27 cellular contexts compared by ENCODE assay signal in the genomic region with DNA sequence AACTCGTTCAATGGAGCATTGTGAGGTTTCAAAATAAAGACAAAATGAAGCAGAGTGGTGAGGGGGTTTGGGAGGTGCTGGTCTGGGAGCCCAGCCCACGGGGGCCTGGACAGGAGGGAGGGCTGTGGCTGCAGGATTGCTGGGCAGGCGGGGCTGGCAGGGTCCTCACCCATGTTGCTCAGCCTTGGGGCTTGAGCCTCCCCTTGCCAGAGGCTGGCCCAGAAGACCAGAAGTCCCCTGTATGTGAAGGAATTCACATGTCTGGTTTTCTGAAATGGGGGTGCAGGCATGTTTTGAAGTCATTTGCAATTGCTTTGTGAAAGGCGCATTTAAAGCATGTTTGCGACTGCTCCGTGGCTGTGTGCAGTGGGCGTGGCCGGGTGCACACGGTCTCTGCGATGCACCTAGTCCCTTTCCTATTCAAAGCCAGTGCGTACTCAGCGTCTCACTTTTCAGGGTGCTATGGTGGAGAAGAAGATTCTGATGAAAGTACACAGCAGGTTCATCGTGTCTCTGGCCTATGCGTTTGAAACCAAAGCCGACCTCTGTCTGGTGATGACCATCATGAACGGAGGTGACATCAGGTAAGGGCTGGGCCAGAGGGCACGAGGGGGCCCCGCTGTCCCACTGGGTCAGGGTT. TPM values are rescaled to one million over a fixed set of nuclear protein-coding genes. Genes with fewer than 3 reads are reported as not detected.
DNase-seq lines count a peak whose midpoint lies in the region; ATAC-seq and TF ChIP-seq lines count a peak whose summit lies in the region.
"Had no signal": no experiment of that assay in that cellular context is flagged by ENCODE, and none has a peak within 500 bp of the region (broad histone marks: within the 10 kb centered on the region; RNA-seq: fewer than 3 reads in every experiment).

No MANE protein-coding gene starts in this region.

- peaks cover 3% of the 10 kb centered on the region for H3K9me3 Mint-ChIP-seq in activated CD4-positive, alpha-beta T cell treated with anti-CD3 and anti-CD28 coated beads for 36 hours (ENCODE audit: low read depth)
- peaks cover 6% of the 10 kb centered on the region for H3K9me3 Mint-ChIP-seq in Calu3 (ENCODE audit: low read depth, unreplicated experiment)
- H3K9me3 Mint-ChIP-seq: activated T-helper 1 cell treated with anti-CD3 and anti-CD28 coated beads, Interleukin-12 subunit alpha, Interleukin-12 subunit beta, Interleukin-2, Interleukin-4 antibody, amounts not matched to agents 30 ng/mL and 10 ng/mL and 1 ng/mL, durations not matched to agents 14 hours and 24 hours and 36 hours; stimulated activated naive B cell treated with anti-CD40 and anti-IgM and Interleukin-4, amounts not matched to agents 10 μg/mL and 1 μg/mL and 100 μg/mL, for 72 hours had no signal

- peak; percentile 3 for DNase-seq in activated CD4-positive, alpha-beta T cell treated with anti-CD3 and anti-CD28 coated beads for 36 hours
- no peak for DNase-seq in activated CD4-positive, alpha-beta T cell treated with anti-CD3 and anti-CD28 coated beads, Interleukin-2, amount 50 U/mL, for 1 hour
- peak; percentile 31 for DNase-seq in H7
- peak in 2 of 3 donors; percentile 24 to 41 for DNase-seq in right cardiac atrium
- peak; percentile 50 for DNase-seq in sciatic nerve (ENCODE audit: low spot score)
- no peak for DNase-seq in activated gamma-delta T cell treated with Interleukin-2 at 50 U/mL for 16 hours
- no peak for DNase-seq in NCI-H446 treated with DMSO at 0.1 percent for 48 hours (lab: John Stamatoyannopoulos, UW)
- DNase-seq in Calu3 = no peak
- DNase-seq: 8988T; cortex of kidney; HFFc6; NCI-H1048; NCI-H187 treated with DMSO at 0.1 percent for 48 hours; small intestine; stimulated activated naive B cell treated with anti-CD40 and anti-IgM and Interleukin-4, amounts not matched to agents 10 μg/mL and 1 μg/mL and 100 μg/mL, for 72 hours; T-helper 9 cell had no signal

- H3K4me1 Mint-ChIP-seq in activated CD4-positive, alpha-beta T cell treated with anti-CD3 and anti-CD28 coated beads for 36 hours = peaks cover 3% of the 10 kb centered on the region
- no peaks in the 10 kb centered on the region for H3K4me1 Mint-ChIP-seq in Calu3 (ENCODE audit: low read depth, unreplicated experiment)

- H3K4me1 ChIP-seq in right cardiac atrium (ENCODE audit: control insufficient read depth, insufficient read depth, low read length) = no peaks in the 10 kb centered on the region
- H3K4me1 ChIP-seq: prostate gland had no signal

- H3K9me3 ChIP-seq in right cardiac atrium (ENCODE audit: control insufficient read depth, low read length) = no peaks in the 10 kb centered on the region
- H3K9me3 ChIP-seq: prostate gland, thoracic aorta had no signal

- no peaks in the 10 kb centered on the region for H3K27me3 ChIP-seq in H7 (ENCODE audit: control insufficient read depth, insufficient read depth, low read length)
- no peaks in the 10 kb centered on the region for H3K27me3 ChIP-seq in right cardiac atrium (ENCODE audit: control insufficient read depth, insufficient read depth)

- H3K36me3 Mint-ChIP-seq in activated CD4-positive, alpha-beta T cell treated with anti-CD3 and anti-CD28 coated beads for 36 hours (ENCODE audit: low read depth) = no peaks in the 10 kb centered on the region
- H3K36me3 Mint-ChIP-seq in Calu3 (ENCODE audit: insufficient read depth, unreplicated experiment) = no peaks in the 10 kb centered on the region
- H3K36me3 Mint-ChIP-seq: stimulated activated naive B cell treated with anti-CD40 and anti-IgM and Interleukin-4, amounts not matched to agents 10 μg/mL and 1 μg/mL and 100 μg/mL, for 72 hours had no signal

- no peak for ATAC-seq in activated CD4-positive, alpha-beta T cell treated with anti-CD3 and anti-CD28 coated beads for 36 hours
- ATAC-seq in right cardiac atrium (no peak), sciatic nerve (no peak)
- ATAC-seq: left colon; stimulated activated naive B cell treated with anti-CD40 and anti-IgM and Interleukin-4, amounts not matched to agents 10 μg/mL and 1 μg/mL and 100 μg/mL, for 72 hours had no signal

- POLR2A ChIA-PET in activated CD4-positive, alpha-beta T cell treated with anti-CD3 and anti-CD28 coated beads for 36 hours (lab: Charles Lee) = no interaction called here

- H3K27ac ChIP-seq in right cardiac atrium (ENCODE audit: low read length) = no peak overlapping the region
- H3K27ac ChIP-seq: prostate gland, thoracic aorta had no signal

- H3K4me3 ChIP-seq in H7 (ENCODE audit: insufficient read depth, low read depth, low read length) (no peak overlapping the region), right cardiac atrium (ENCODE audit: low read length) (no peak overlapping the region)
- H3K4me3 ChIP-seq: prostate gland, thoracic aorta had no signal

- CTCF ChIA-PET in activated CD4-positive, alpha-beta T cell treated with anti-CD3 and anti-CD28 coated beads for 36 hours (lab: Charles Lee) = no interaction called here
- CTCF ChIA-PET in Calu3 (lab: Charles Lee) = no interaction called here

- H3K36me3 ChIP-seq in H7 (replicated peaks; ENCODE audit: control insufficient read depth, insufficient read depth, low read length) = no peaks in the 10 kb centered on the region
- H3K36me3 ChIP-seq: prostate gland, thoracic aorta had no signal

- H3K4me3 Mint-ChIP-seq in activated CD4-positive, alpha-beta T cell treated with anti-CD3 and anti-CD28 coated beads for 36 hours = no peak overlapping the region
- no peak overlapping the region for H3K4me3 Mint-ChIP-seq in Calu3 (ENCODE audit: low read depth, unreplicated experiment)
- H3K4me3 Mint-ChIP-seq: activated T-helper 1 cell treated with anti-CD3 and anti-CD28 coated beads, Interleukin-12 subunit alpha, Interleukin-12 subunit beta, Interleukin-2, Interleukin-4 antibody, amounts not matched to agents 30 ng/mL and 10 ng/mL and 1 ng/mL, durations not matched to agents 14 hours and 24 hours and 36 hours; HFFc6; stimulated activated naive B cell treated with anti-CD40 and anti-IgM and Interleukin-4, amounts not matched to agents 10 μg/mL and 1 μg/mL and 100 μg/mL, for 72 hours had no signal

- intact Hi-C loops in activated CD4-positive, alpha-beta T cell treated with anti-CD3 and anti-CD28 coated beads for 36 hours (cut with DNase I, micrococcal nuclease) = no loop called here
- intact Hi-C loops in right cardiac atrium (cut with DNase I) (no loop called here), sciatic nerve (cut with DNase I) (no loop called here), Calu3 (cut with micrococcal nuclease; ENCODE audit: unreplicated experiment) (no loop called here)

- BruUV-seq in Calu3 (replicated peaks; lab: Mats Ljungman, UMichigan) = no TSS peak

- no peaks in the 10 kb centered on the region for H3K27me3 Mint-ChIP-seq in activated CD4-positive, alpha-beta T cell treated with anti-CD3 and anti-CD28 coated beads for 36 hours
- H3K27me3 Mint-ChIP-seq in Calu3 (ENCODE audit: unreplicated experiment) = peaks cover 12% of the 10 kb centered on the region

- 82% methylated on average over 18 of the region's 18 CpGs for WGBS in right cardiac atrium

- TF ChIP-seq CTCF in Calu3 (IDR thresholded peaks at IDR 0.05; ENCODE audit: unreplicated experiment) = no peak

- no peak overlapping the region for H3K27ac Mint-ChIP-seq in activated CD4-positive, alpha-beta T cell treated with anti-CD3 and anti-CD28 coated beads for 36 hours
- no peak overlapping the region for H3K27ac Mint-ChIP-seq in Calu3 (ENCODE audit: unreplicated experiment)
- H3K27ac Mint-ChIP-seq: activated T-helper 1 cell treated with anti-CD3 and anti-CD28 coated beads, Interleukin-12 subunit alpha, Interleukin-12 subunit beta, Interleukin-2, Interleukin-4 antibody, amounts not matched to agents 30 ng/mL and 10 ng/mL and 1 ng/mL, durations not matched to agents 14 hours and 24 hours and 36 hours; HFFc6; stimulated activated naive B cell treated with anti-CD40 and anti-IgM and Interleukin-4, amounts not matched to agents 10 μg/mL and 1 μg/mL and 100 μg/mL, for 72 hours had no signal

RNA-seq across cellular contexts. Expression of gene GRK1, which starts 2.3 kb away (rescaled TPM):
- under 1 TPM; 0.16 to 0.21 TPM for total RNA-seq in activated CD4-positive, alpha-beta T cell treated with anti-CD3 and anti-CD28 coated beads for 36 hours
- 0.14 and 0.33 TPM in 2 replicates for total RNA-seq in H7 (2014; rRNA removed; shearing (Covaris generic))
- total RNA-seq in right cardiac atrium = under 1 TPM in 2 of 4 donors, not detected in 2; 0.24 to 0.66 TPM
- polyA plus RNA-seq in right cardiac atrium = 0.43 TPM
- 0.09 TPM for total RNA-seq in sciatic nerve
- not detected in 2 replicates for total RNA-seq in Calu3 (2022)
- total RNA-seq: activated T-helper 1 cell treated with anti-CD3 and anti-CD28 coated beads, Interleukin-12 subunit alpha, Interleukin-12 subunit beta, Interleukin-2, Interleukin-4 antibody, amounts not matched to agents 30 ng/mL and 10 ng/mL and 1 ng/mL, durations not matched to agents 14 hours and 24 hours and 36 hours; bronchial epithelial cell; glomerular endothelial cell; HFFc6; LHCN-M2; mononuclear cell; thoracic aorta had no signal
- polyA plus RNA-seq: fibroblast of lung had no signal

RNA-seq across cellular contexts. Expression of gene ATP4B, which starts 11.4 kb away (rescaled TPM):
- not detected for total RNA-seq in activated CD4-positive, alpha-beta T cell treated with anti-CD3 and anti-CD28 coated beads for 36 hours
- 0.48 TPM in 1 of 2 replicates, not detected in the other for total RNA-seq in H7 (2014; rRNA removed; shearing (Covaris generic))
- total RNA-seq in right cardiac atrium (not detected), sciatic nerve (not detected), Calu3 (2022) (not detected in 2 replicates)
- not detected for polyA plus RNA-seq in right cardiac atrium
- total RNA-seq: activated CD8-positive, alpha-beta memory T cell treated with anti-CD3 and anti-CD28 coated beads for 36 hours; activated T-helper 1 cell treated with anti-CD3 and anti-CD28 coated beads, Interleukin-12 subunit alpha, Interleukin-12 subunit beta, Interleukin-2, Interleukin-4 antibody, amounts not matched to agents 30 ng/mL and 10 ng/mL and 1 ng/mL, durations not matched to agents 14 hours and 24 hours and 36 hours; bronchial epithelial cell; fibroblast of lung; HFFc6; left colon; LHCN-M2; mononuclear cell had no signal
- polyA plus RNA-seq: fibroblast of lung, neural cell had no signal

Comparison
In these comparisons a context has a peak if more than half of its experiments do, and no peak if none do; other contexts are left out.
1. DNase-seq: peak in activated CD4-positive, alpha-beta T cell treated with anti-CD3 and anti-CD28 coated beads for 36 hours (single experiment), H7 (single experiment), right cardiac atrium (2 of 3) and sciatic nerve (single experiment); none in activated CD4-positive, alpha-beta T cell treated with anti-CD3 and anti-CD28 coated beads, Interleukin-2, amount 50 U/mL, for 1 hour (single experiment), activated gamma-delta T cell treated with Interleukin-2 at 50 U/mL for 16 hours (single experiment), NCI-H446 treated with DMSO at 0.1 percent for 48 hours (single experiment) and Calu3 (single experiment).